16 cellular contexts compared by ENCODE assay signal in genomic region chr7:151308791-151309190, GRCh38. TPM values are rescaled to one million over a fixed set of nuclear protein-coding genes. Genes with fewer than 3 reads are reported as not detected.
A peak's percentile ranks its signal among the peaks of the same experiment; 100 is the strongest.
DNase-seq lines count a peak whose midpoint lies in the region; ATAC-seq and TF ChIP-seq lines count a peak whose summit lies in the region.
"Had no signal": no experiment of that assay in that cellular context is flagged by ENCODE, and none has a peak within 500 bp of the region (broad histone marks: within the 10 kb centered on the region; RNA-seq: fewer than 3 reads in every experiment).

No MANE protein-coding gene starts in this region.

- H3K9ac ChIP-seq in smooth muscle cell (ENCODE audit: low read depth), result no peak overlapping the region
- H3K9ac ChIP-seq: BLaER1, GM23248 had no signal

- no peaks in the 10 kb centered on the region for H3K9me3 ChIP-seq in smooth muscle cell (replicated peaks; ENCODE audit: low read depth)

- H3K27me3 ChIP-seq in smooth muscle cell (ENCODE audit: low read depth), result no peaks in the 10 kb centered on the region

- no peaks in the 10 kb centered on the region for H3K79me2 ChIP-seq in smooth muscle cell (ENCODE audit: low read depth)

- 88% methylated on average over 8 of the region's 8 CpGs for WGBS in smooth muscle cell (ENCODE audit: low lambda C conversion rate)

- H4K20me1 ChIP-seq in smooth muscle cell (ENCODE audit: low read depth), result no peaks in the 10 kb centered on the region
- H4K20me1 ChIP-seq: BLaER1 had no signal

- no peak for TF ChIP-seq CTCF in coronary artery (IDR thresholded peaks at IDR 0.05)
- TF ChIP-seq CTCF in smooth muscle cell (IDR thresholded peaks at IDR 0.05; ENCODE audit: borderline replicate concordance, insufficient read depth, poor library complexity, severe bottlenecking), result no peak

- H3K4me3 ChIP-seq in coronary artery (no peak overlapping the region), smooth muscle cell (no peak overlapping the region)
- H3K4me3 ChIP-seq: BLaER1, GM23248 had no signal

- no peak for ATAC-seq in activated CD8-positive, alpha-beta memory T cell treated with anti-CD3 and anti-CD28 coated beads, Interleukin-2, amount 10 ng/mL, durations not matched to agents 7 days and 5 days
- no peak for ATAC-seq in left lobe of liver
- ATAC-seq in activated CD4-positive, CD25-positive, alpha-beta regulatory T cell treated with anti-CD3 and anti-CD28 coated beads, Interleukin-2, amount 50 U/mL, for 24 hours, result no peak

- peak overlapping the region; percentile 22 for H3K4me2 ChIP-seq in smooth muscle cell
- H3K4me2 ChIP-seq: BLaER1 had no signal

- no peak overlapping the region for H3K27ac Mint-ChIP-seq in activated CD8-positive, alpha-beta memory T cell treated with anti-CD3 and anti-CD28 coated beads, Interleukin-2, amount 10 ng/mL, durations not matched to agents 7 days and 5 days
- H3K27ac Mint-ChIP-seq: CD8-positive, alpha-beta memory T cell had no signal

- no peak overlapping the region for H3K27ac ChIP-seq in coronary artery
- H3K27ac ChIP-seq in smooth muscle cell (ENCODE audit: low read depth), result no peak overlapping the region
- H3K27ac ChIP-seq: BLaER1, GM23248, HL-60 had no signal

- H3K36me3 Mint-ChIP-seq in activated CD8-positive, alpha-beta memory T cell treated with anti-CD3 and anti-CD28 coated beads, Interleukin-2, amount 10 ng/mL, durations not matched to agents 7 days and 5 days, result no peaks in the 10 kb centered on the region
- H3K36me3 Mint-ChIP-seq: CD8-positive, alpha-beta memory T cell had no signal

- CTCF ChIA-PET in activated CD8-positive, alpha-beta memory T cell treated with anti-CD3 and anti-CD28 coated beads, Interleukin-2, amount 10 ng/mL, durations not matched to agents 7 days and 5 days (lab: Charles Lee), result interaction anchor here (1.5 to 3.9 kb wide), 2 partner anchors 34 to 43 kb away, joined by 4 to 42 read pairs; no protein-coding TSS in a partner anchor

- H3K9me3 Mint-ChIP-seq in activated CD8-positive, alpha-beta memory T cell treated with anti-CD3 and anti-CD28 coated beads, Interleukin-2, amount 10 ng/mL, durations not matched to agents 7 days and 5 days (ENCODE audit: low read depth), result peaks cover 2% of the 10 kb centered on the region

- DNase-seq in activated CD8-positive, alpha-beta memory T cell treated with anti-CD3 and anti-CD28 coated beads, Interleukin-2, amount 10 ng/mL, durations not matched to agents 7 days and 5 days, result peak; percentile 28
- no peak for DNase-seq in activated CD8-positive, alpha-beta memory T cell treated with anti-CD3 and anti-CD28 coated beads, Interleukin-2, amount 50 U/mL, for 4 hours
- DNase-seq in coronary artery (ENCODE audit: low spot score), result peak; percentile 62
- DNase-seq in left lobe of liver (ENCODE audit: low spot score), result peak; percentile 39
- DNase-seq in smooth muscle cell (lab: John Stamatoyannopoulos, UW; ENCODE audit: unreplicated experiment), result no peak
- DNase-seq in amniotic stem cell (lab: John Stamatoyannopoulos, UW), result no peak
- no peak for DNase-seq in NCI-H1436 (lab: John Stamatoyannopoulos, UW)
- DNase-seq: 8988T; AML-193; Calu3; CD8-positive, alpha-beta memory T cell; DMS79 had no signal

- no peak overlapping the region for H3K4me3 Mint-ChIP-seq in activated CD8-positive, alpha-beta memory T cell treated with anti-CD3 and anti-CD28 coated beads, Interleukin-2, amount 10 ng/mL, durations not matched to agents 7 days and 5 days
- H3K4me3 Mint-ChIP-seq: CD8-positive, alpha-beta memory T cell had no signal

- H3K36me3 ChIP-seq in smooth muscle cell (ENCODE audit: low read depth), result no peaks in the 10 kb centered on the region
- H3K36me3 ChIP-seq: BLaER1 had no signal

- H3K27me3 Mint-ChIP-seq in activated CD8-positive, alpha-beta memory T cell treated with anti-CD3 and anti-CD28 coated beads, Interleukin-2, amount 10 ng/mL, durations not matched to agents 7 days and 5 days, result peaks cover 30% of the 10 kb centered on the region

- H3K4me1 Mint-ChIP-seq in activated CD8-positive, alpha-beta memory T cell treated with anti-CD3 and anti-CD28 coated beads, Interleukin-2, amount 10 ng/mL, durations not matched to agents 7 days and 5 days, result peaks cover 14% of the 10 kb centered on the region

- H3F3A ChIP-seq in smooth muscle cell (ENCODE audit: low read depth), result peaks cover 5% of the 10 kb centered on the region

- H3K4me1 ChIP-seq in smooth muscle cell (ENCODE audit: low read depth), result no peaks in the 10 kb centered on the region
- H3K4me1 ChIP-seq: BLaER1 had no signal

- H2AFZ ChIP-seq in smooth muscle cell (ENCODE audit: low read depth), result no peak overlapping the region
- H2AFZ ChIP-seq: GM23248 had no signal

RNA-seq across cellular contexts. Expression of gene NUB1, which starts 32.8 kb away (rescaled TPM):
- 10 to 100 TPM; 71.3 to 73.3 TPM for total RNA-seq in activated CD8-positive, alpha-beta memory T cell treated with anti-CD3 and anti-CD28 coated beads, Interleukin-2, amount 10 ng/mL, durations not matched to agents 7 days and 5 days
- total RNA-seq in left lobe of liver (19.0 TPM), smooth muscle cell (34.7 and 36.9 TPM in 2 replicates)
- 27.7 and 28.5 TPM in 2 replicates for polyA plus RNA-seq in smooth muscle cell

Comparison
In these comparisons a context has a peak if more than half of its experiments do, and no peak if none do; other contexts are left out.
1. DNase-seq: peak in activated CD8-positive, alpha-beta memory T cell treated with anti-CD3 and anti-CD28 coated beads, Interleukin-2, amount 10 ng/mL, durations not matched to agents 7 days and 5 days (single experiment), coronary artery (single experiment) and left lobe of liver (single experiment); none in activated CD8-positive, alpha-beta memory T cell treated with anti-CD3 and anti-CD28 coated beads, Interleukin-2, amount 50 U/mL, for 4 hours (single experiment), smooth muscle cell (single experiment), amniotic stem cell (single experiment) and NCI-H1436 (single experiment).